19 cellular contexts compared by ENCODE assay signal in the genomic region with DNA sequence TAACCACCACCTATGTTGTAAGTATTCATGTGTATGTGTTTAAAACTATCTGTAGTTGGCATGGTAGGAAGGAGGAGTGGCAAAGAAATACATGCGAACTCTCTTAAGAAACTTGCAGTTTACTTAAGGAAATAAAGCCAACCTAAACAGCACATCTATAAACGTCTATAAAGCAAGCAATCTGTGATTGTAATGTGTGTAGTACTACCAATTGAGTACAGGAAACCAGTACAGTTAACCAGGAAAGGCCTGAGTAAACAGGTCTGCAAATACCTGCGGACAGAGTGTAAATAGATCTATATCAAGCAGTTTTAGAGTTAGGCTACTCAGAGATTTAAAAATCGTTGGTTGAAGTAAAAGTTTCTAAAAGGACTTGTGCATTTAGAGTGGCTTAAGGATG. TPM values are rescaled to one million over a fixed set of nuclear protein-coding genes. Genes with fewer than 3 reads are reported as not detected.
DNase-seq lines count a peak whose midpoint lies in the region; FAIRE-seq and TF ChIP-seq lines count a peak whose summit lies in the region.
"Had no signal": no experiment of that assay in that cellular context is flagged by ENCODE, and none has a peak within 500 bp of the region (broad histone marks: within the 10 kb centered on the region; RNA-seq: fewer than 3 reads in every experiment).

No MANE protein-coding gene starts in this region.

- no peak overlapping the region for H2AFZ ChIP-seq in keratinocyte (ENCODE audit: control insufficient read depth, low read length)
- H2AFZ ChIP-seq: GM23338 had no signal

- peak overlapping the region; percentile 99 for H3K27ac ChIP-seq in keratinocyte (ENCODE audit: control insufficient read depth, insufficient read depth, low read length)
- no peak overlapping the region for H3K27ac ChIP-seq in skeletal muscle tissue (ENCODE audit: low read depth, low read length)
- H3K27ac ChIP-seq in spleen, result no peak overlapping the region
- H3K27ac ChIP-seq: Peyer's patch, SK-N-MC had no signal

- H3K36me3 ChIP-seq in bronchial epithelial cell (ENCODE audit: control insufficient read depth, insufficient read depth, low read length), result peaks cover 1% of the 10 kb centered on the region
- peaks cover 0 to 13% of the 10 kb centered on the region in 2 experiments for H3K36me3 ChIP-seq in keratinocyte (ENCODE audit: control insufficient read depth in 2 of 2, extremely low read depth in 1 of 2, insufficient read depth in 2 of 2, low read length in 2 of 2)
- H3K36me3 ChIP-seq in skeletal muscle tissue (ENCODE audit: control insufficient read depth in 3 of 3, insufficient read depth in 3 of 3, low read length in 3 of 3), result no peaks in the 10 kb centered on the region
- no peaks in the 10 kb centered on the region for H3K36me3 ChIP-seq in spleen
- H3K36me3 ChIP-seq: Peyer's patch had no signal

- no peaks in the 10 kb centered on the region for H3K27me3 ChIP-seq in bronchial epithelial cell (ENCODE audit: control insufficient read depth, insufficient read depth, low read length)
- H3K27me3 ChIP-seq in keratinocyte (ENCODE audit: control insufficient read depth, extremely low read depth, insufficient read depth, low read length), result no peaks in the 10 kb centered on the region
- no peaks in the 10 kb centered on the region for H3K27me3 ChIP-seq in skeletal muscle tissue (ENCODE audit: control insufficient read depth in 3 of 3, insufficient read depth in 3 of 3, low read length in 3 of 3)
- H3K27me3 ChIP-seq in spleen (replicated peaks in 1 of 7), result no peaks in the 10 kb centered on the region
- H3K27me3 ChIP-seq: Peyer's patch had no signal

- H3K9me1 ChIP-seq in keratinocyte (ENCODE audit: control insufficient read depth, extremely low read depth, insufficient read depth, low read length), result no peaks in the 10 kb centered on the region

- H3K4me3 ChIP-seq in LNCaP clone FGC (ENCODE audit: low read depth, low read length) (no peak overlapping the region), bronchial epithelial cell (ENCODE audit: low read depth, low read length) (no peak overlapping the region), keratinocyte (ENCODE audit: control insufficient read depth in 2 of 3, extremely low read depth in 1 of 3, insufficient read depth in 2 of 3, low read depth in 1 of 3, low read length in 3 of 3) (peak overlapping the region; percentile 65 to 96 (median 85)), skeletal muscle tissue (ENCODE audit: low read length in 3 of 3) (peak overlapping the region in 2 of 3 donors; percentile 2 to 80), spleen (no peak overlapping the region)
- H3K4me3 ChIP-seq: GM12878, GM23338, Peyer's patch, SK-N-MC had no signal

- TF ChIP-seq CTCF in LNCaP clone FGC (IDR thresholded peaks at IDR 0.05; ENCODE audit: control insufficient read depth, extremely low read depth, insufficient read depth) (no peak), bronchial epithelial cell (IDR thresholded peaks at IDR 0.05; ENCODE audit: insufficient read depth, low read length, severe bottlenecking) (no peak), keratinocyte (optimal IDR thresholded peaks at IDR 0.05 in 1 of 3, IDR thresholded peaks at IDR 0.05 in 1 of 3, conservative IDR thresholded peaks at IDR 0.05 in 1 of 3; ENCODE audit: extremely low read depth in 1 of 3, insufficient read depth in 2 of 3, low read length in 3 of 3) (no peak), spleen (IDR thresholded peaks at IDR 0.05 in 8 of 11, conservative IDR thresholded peaks at IDR 0.05 in 3 of 11) (no peak)

- DNase-seq in LNCaP clone FGC (ENCODE audit: low read depth), result peak; percentile 97
- peak; percentile 41 for DNase-seq in bronchial epithelial cell (ENCODE audit: low read depth)
- no peak for DNase-seq in keratinocyte (ENCODE audit: low read depth, low spot score)
- DNase-seq in HEK293T (ENCODE audit: extremely low spot score), result no peak
- DNase-seq in spleen, result no peak
- no peak for DNase-seq in MV-4-11 (lab: John Stamatoyannopoulos, UW)
- DNase-seq: CD8-positive, alpha-beta T cell; GDM1; KG1; NCI-H1092 treated with DMSO at 0.1 percent for 48 hours; NCI-H2081 treated with DMSO at 0.1 percent for 48 hours; NCI-H524; Peyer's patch; Right ventricle myocardium superior had no signal

- H3K79me2 ChIP-seq in keratinocyte (ENCODE audit: control insufficient read depth, insufficient read depth, low read length), result peaks cover 72% of the 10 kb centered on the region

- peak overlapping the region; percentile 95 for H3K4me2 ChIP-seq in keratinocyte (ENCODE audit: control insufficient read depth, extremely low read depth, insufficient read depth, low read depth, low read length)
- H3K4me2 ChIP-seq: GM23338 had no signal

- H3K9me3 ChIP-seq in keratinocyte (ENCODE audit: control insufficient read depth, low read depth, low read length), result no peaks in the 10 kb centered on the region
- no peaks in the 10 kb centered on the region for H3K9me3 ChIP-seq in skeletal muscle tissue (ENCODE audit: control insufficient read depth in 3 of 3, low read length in 3 of 3)
- no peaks in the 10 kb centered on the region for H3K9me3 ChIP-seq in spleen
- H3K9me3 ChIP-seq: Peyer's patch had no signal

- POLR2A ChIA-PET in HEK293T (lab: Yijun Ruan, JAX), result no interaction called here

- intact Hi-C loops in spleen (cut with DNase I; ENCODE audit: low total_unique reads), result no loop called here

- dilution Hi-C loops in keratinocyte (cut with MboI; ENCODE audit: extremely low pct_ligation_motif_present, low sequenced_read_pairs), result no loop called here

- H3K9ac ChIP-seq in keratinocyte (ENCODE audit: control insufficient read depth, extremely low read depth, insufficient read depth, low read length) (peak overlapping the region; percentile 99), skeletal muscle tissue (ENCODE audit: low read depth in 1 of 3, low read length in 3 of 3) (no peak overlapping the region)

- H4K20me1 ChIP-seq in keratinocyte (ENCODE audit: control insufficient read depth, extremely low read depth, insufficient read depth, low read length), result peaks cover 2% of the 10 kb centered on the region

- FAIRE-seq in bronchial epithelial cell (lab: Jason Lieb, UNC), result peak; percentile 13
- peak; percentile 43 for FAIRE-seq in keratinocyte (lab: Jason Lieb, UNC)
- FAIRE-seq: D721Med, GM12878 had no signal

- no peak for TF ChIP-seq POLR2A in spleen (IDR thresholded peaks at IDR 0.05)

- peaks cover 35% of the 10 kb centered on the region for H3K4me1 ChIP-seq in keratinocyte (ENCODE audit: control insufficient read depth, extremely low read depth, insufficient read depth, low read length)
- peaks cover 10 to 24% (median 14%) of the 10 kb centered on the region in 3 donors for H3K4me1 ChIP-seq in skeletal muscle tissue (ENCODE audit: control insufficient read depth in 3 of 3, insufficient read depth in 3 of 3, low read length in 3 of 3)
- no peaks in the 10 kb centered on the region for H3K4me1 ChIP-seq in spleen

- CTCF ChIA-PET in HEK293T (lab: Yijun Ruan, JAX), result no interaction called here

- 42 to 71% (median 69%) methylated on average over 4 of the region's 4 CpGs for WGBS in spleen, 5 donors

TF ChIP-seq in HEK293T, 16 proteins besides CTCF, POLR2A, EP300 and RAD21:
- TF ChIP-seq TARDBP (IDR thresholded peaks at IDR 0.05) (no peak), ZNF384 (IDR thresholded peaks at IDR 0.05) (no peak), NFRKB (IDR thresholded peaks at IDR 0.05) (no peak), LEF1 (IDR thresholded peaks at IDR 0.05; ENCODE audit: borderline replicate concordance) (no peak), ARNT (IDR thresholded peaks at IDR 0.05) (no peak), ELF4 (IDR thresholded peaks at IDR 0.05) (no peak), HDGF (IDR thresholded peaks at IDR 0.05; ENCODE audit: borderline replicate concordance) (no peak), CTBP1 (IDR thresholded peaks at IDR 0.05; ENCODE audit: borderline replicate concordance) (no peak), FOXA1 (IDR thresholded peaks at IDR 0.05) (no peak), SUZ12 (IDR thresholded peaks at IDR 0.05) (no peak), L3MBTL2 (conservative IDR thresholded peaks at IDR 0.05) (no peak), FOXK2 (IDR thresholded peaks at IDR 0.05) (no peak)

RNA-seq across cellular contexts. Expression of gene AMOTL1, which starts 59.5 kb away (rescaled TPM):
- total RNA-seq in bronchial epithelial cell (62.1 and 64.8 TPM in 2 replicates), skeletal muscle tissue (79.3 TPM), spleen (10 to 100 TPM; 24.8 to 43.9 (median 32.3) TPM)
- polyA plus RNA-seq in keratinocyte (62.4 to 110 TPM (median 86.5 TPM) in 3 replicates), spleen (1 to 10 TPM; 1.4 to 4.8 (median 1.6) TPM)
- 28.9 TPM for polyA plus RNA-seq in keratinocyte (2011; ENCODE audit: low read depth)
- 58.9 and 89.6 TPM in 2 replicates for polyA plus RNA-seq in keratinocyte (2011; cell fraction: cytosol; rRNA removed)
- polyA plus RNA-seq in keratinocyte (2011; cell fraction: nucleus; rRNA removed), result 149 and 163 TPM in 2 replicates
- polyA plus RNA-seq in keratinocyte (2012; ENCODE audit: low replicate concordance), result 31.6 and 98.4 TPM in 2 replicates
- 140 to 193 TPM (median 155 TPM) in 3 replicates for polyA minus RNA-seq in keratinocyte
- polyA minus RNA-seq in keratinocyte (2011; cell fraction: cytosol; rRNA and poly(A)+ RNA removed), result 103 TPM
- 195 and 328 TPM in 2 replicates for polyA minus RNA-seq in keratinocyte (2011; cell fraction: nucleus; rRNA and poly(A)+ RNA removed)

Comparison
In these comparisons a context has a peak if more than half of its experiments do, and no peak if none do; other contexts are left out.
1. DNase-seq: peak in LNCaP clone FGC (single experiment) and bronchial epithelial cell (single experiment); none in keratinocyte (single experiment), HEK293T (single experiment), spleen (single experiment) and MV-4-11 (single experiment).
2. H3K4me3 ChIP-seq: peak in keratinocyte (3 of 3) and skeletal muscle tissue (2 of 3); none in LNCaP clone FGC (single experiment), bronchial epithelial cell (single experiment) and spleen (0 of 8).